ENCODE assay signal across 18 cellular contexts in the genomic region with DNA sequence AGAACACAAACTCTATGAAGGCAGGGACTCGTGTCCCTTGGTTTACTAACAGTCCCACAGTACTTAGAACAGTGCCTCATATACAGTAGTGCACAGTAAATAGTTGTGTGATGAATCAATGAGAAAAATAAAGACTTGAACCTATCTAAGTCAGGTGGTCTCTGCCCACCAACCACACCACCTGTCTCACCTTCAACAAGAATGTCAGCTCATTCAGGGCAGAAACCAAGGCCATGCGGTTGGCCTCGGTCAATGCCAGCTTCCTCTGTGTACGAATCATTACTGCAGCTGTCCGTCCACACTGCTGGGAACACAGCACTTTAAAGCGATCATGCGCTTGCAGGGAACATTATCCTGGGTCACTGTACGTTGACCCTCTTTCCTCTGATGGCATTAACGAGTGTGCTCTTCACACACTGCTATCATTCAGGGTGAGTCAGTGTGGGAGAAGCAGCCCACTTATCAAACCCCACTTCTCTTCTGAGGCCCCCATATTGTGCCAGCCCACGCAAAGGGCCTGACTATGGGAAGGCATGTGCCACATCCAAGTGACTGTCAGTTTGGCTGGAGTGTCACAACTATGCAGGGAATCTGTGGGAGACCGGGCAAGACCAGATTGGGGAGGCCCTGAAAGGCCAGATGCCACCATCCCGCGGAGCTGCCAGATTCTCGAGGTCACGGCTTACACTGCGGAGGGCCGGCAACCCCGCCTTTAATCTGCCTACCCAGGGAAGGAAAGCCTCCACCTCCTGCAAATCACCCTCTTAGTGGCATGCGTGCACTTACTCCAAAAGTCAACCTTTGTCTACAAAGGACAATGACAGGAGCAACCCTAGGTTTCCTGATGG. TPM values are rescaled to one million over a fixed set of nuclear protein-coding genes. Genes with fewer than 3 reads are reported as not detected.
DNase-seq lines count a peak whose midpoint lies in the region; ATAC-seq, FAIRE-seq and TF ChIP-seq lines count a peak whose summit lies in the region.
"Had no signal": no experiment of that assay in that cellular context is flagged by ENCODE, and none has a peak within 500 bp of the region (broad histone marks: within the 10 kb centered on the region; RNA-seq: fewer than 3 reads in every experiment).

No MANE protein-coding gene starts in this region.

- no peak overlapping the region for H4K8ac ChIP-seq in neuronal stem cell (ENCODE audit: low read depth, low read length)

- H3K4me1 ChIP-seq in PC-9 (replicated peaks; ENCODE audit: insufficient read depth): peaks cover 15% of the 10 kb centered on the region
- peaks cover 0 to 16% of the 10 kb centered on the region in 2 donors for H3K4me1 ChIP-seq in neuronal stem cell (ENCODE audit: control insufficient read depth in 2 of 2, insufficient read depth in 1 of 2, low read depth in 1 of 2, low read length in 2 of 2)

- no peak overlapping the region for H2BK12ac ChIP-seq in neuronal stem cell (ENCODE audit: low read length)

- H2BK120ac ChIP-seq in neuronal stem cell (ENCODE audit: low read depth, low read length): no peak overlapping the region

- H4K91ac ChIP-seq in neuronal stem cell (ENCODE audit: low read depth, low read length, poor library complexity): no peak overlapping the region

- ATAC-seq in Right ventricle myocardium superior (ENCODE audit: poor library complexity) (peak; percentile 73), HG02840 (IDR thresholded peaks at IDR 0.05; ENCODE audit: low FRiP score, unreplicated experiment) (no peak), GM21381 (IDR thresholded peaks at IDR 0.05; ENCODE audit: unreplicated experiment) (no peak)
- ATAC-seq: activated CD8-positive, alpha-beta T cell treated with anti-CD3 and anti-CD28 coated beads for 36 hours; activated T-cell treated with anti-CD3 and anti-CD28 coated beads, Interleukin-2, amount 50 U/mL, for 4 hours; naive thymus-derived CD4-positive, alpha-beta T cell had no signal

- H3K4me2 ChIP-seq in PC-9 (peak overlapping the region; percentile 30), neuronal stem cell (ENCODE audit: insufficient read depth, low read length, poor library complexity, severe bottlenecking) (no peak overlapping the region)

- CTCF ChIA-PET in PC-9 (lab: Charles Lee): no interaction called here

- H3K27ac ChIP-seq in PC-9 (peak overlapping the region; percentile 48), neuronal stem cell (replicated peaks; ENCODE audit: low read length) (no peak overlapping the region)

- H2BK15ac ChIP-seq in neuronal stem cell (ENCODE audit: low read length): no peak overlapping the region

- no CpG with 5 or more reads among the region's 19 CpGs for WGBS in neuronal stem cell (ENCODE audit: extremely low coverage in 2 of 2, insufficient read length in 2 of 2, insufficient replicate concordance in 1 of 2), 2 donors

- H3K23ac ChIP-seq in neuronal stem cell (ENCODE audit: low read depth, low read length, poor library complexity): no peak overlapping the region

- peaks cover 2% of the 10 kb centered on the region for H3K79me1 ChIP-seq in neuronal stem cell (ENCODE audit: low read depth, low read length)

- intact Hi-C loops in PC-9 (cut with micrococcal nuclease; ENCODE audit: unreplicated experiment) (no loop called here), Right ventricle myocardium superior (cut with DNase I) (no loop called here)

- H3K79me2 ChIP-seq in PC-9 (ENCODE audit: low read depth): no peaks in the 10 kb centered on the region

- H3K18ac ChIP-seq in neuronal stem cell (ENCODE audit: low read length): peak overlapping the region; percentile 67

- H2AK5ac ChIP-seq in neuronal stem cell (ENCODE audit: low read depth, low read length): no peak overlapping the region

- peak overlapping the region; percentile 3 for H3K9ac ChIP-seq in neuronal stem cell (ENCODE audit: low read depth, low read length, poor library complexity)

- H3K27me3 ChIP-seq in PC-9 (ENCODE audit: insufficient read depth, low read depth): no peaks in the 10 kb centered on the region
- H3K27me3 ChIP-seq in neuronal stem cell (ENCODE audit: control insufficient read depth in 3 of 3, insufficient read depth in 3 of 3, low read depth in 1 of 3, low read length in 3 of 3): no peaks in the 10 kb centered on the region
- H3K27me3 ChIP-seq in MG63: no peaks in the 10 kb centered on the region

- no peaks in the 10 kb centered on the region for H3K9me2 ChIP-seq in PC-9 (ENCODE audit: insufficient read depth)

- no peaks in the 10 kb centered on the region for H3K9me3 ChIP-seq in PC-9 (ENCODE audit: insufficient read depth, low read depth)
- H3K9me3 ChIP-seq in neuronal stem cell (replicated peaks in 1 of 2; ENCODE audit: control insufficient read depth in 2 of 2, insufficient read depth in 1 of 2, low read depth in 1 of 2, low read length in 2 of 2): no peaks in the 10 kb centered on the region
- no peaks in the 10 kb centered on the region for H3K9me3 ChIP-seq in MG63

- TF ChIP-seq CTCF in PC-9 (conservative IDR thresholded peaks at IDR 0.05): no peak

- peak overlapping the region; percentile 57 for H3K4ac ChIP-seq in neuronal stem cell (ENCODE audit: low read length)

- H3K36me3 ChIP-seq in PC-9 (ENCODE audit: low read depth) (no peaks in the 10 kb centered on the region), neuronal stem cell (replicated peaks in 1 of 2; ENCODE audit: control insufficient read depth in 2 of 2, insufficient read depth in 2 of 2, low read length in 2 of 2) (peaks cover 0 to 2% of the 10 kb centered on the region in 2 donors), MG63 (no peaks in the 10 kb centered on the region)

- BruUV-seq in PC-9 (replicated peaks; lab: Mats Ljungman, UMichigan): no TSS peak

- H3K4me3 ChIP-seq in PC-9: no peak overlapping the region
- H3K4me3 ChIP-seq in neuronal stem cell (ENCODE audit: low read length in 2 of 2): no peak overlapping the region
- H3K4me3 ChIP-seq in MG63: no peak overlapping the region

- H3F3A ChIP-seq in PC-9 (ENCODE audit: insufficient read depth, low read depth): no peaks in the 10 kb centered on the region

- POLR2A ChIA-PET in PC-9 (lab: Charles Lee; ENCODE audit: unreplicated experiment): no interaction called here

- no peak for TF ChIP-seq POLR2A in GM12891 (IDR thresholded peaks at IDR 0.05; ENCODE audit: low read depth, low read length)

- peak overlapping the region; percentile 56 for H3K14ac ChIP-seq in neuronal stem cell (ENCODE audit: low read length)

- peak; percentile 48 for FAIRE-seq in GM12891 (lab: Jason Lieb, UNC)

- no peaks in the 10 kb centered on the region for H4K20me1 ChIP-seq in PC-9 (ENCODE audit: insufficient read depth)

- no peak overlapping the region for H2BK5ac ChIP-seq in neuronal stem cell (ENCODE audit: low read length)

- no peak for DNase-seq in GM12891 (ENCODE audit: insufficient read length, low spot score)
- DNase-seq in PC-9: peak; percentile 23 to 72
- DNase-seq in Right ventricle myocardium superior: peak; percentile 51
- DNase-seq in neuronal stem cell (ENCODE audit: low spot score): no peak
- DNase-seq in ecto neural progenitor cell (ENCODE audit: low spot score): no peak
- DNase-seq in MG63: no peak
- DNase-seq: activated B cell treated with CpG ODN at 0.5 μM for 24 hours; activated CD8-positive, alpha-beta T cell treated with anti-CD3 and anti-CD28 coated beads for 36 hours; activated T-cell treated with anti-CD3 and anti-CD28 coated beads, Interleukin-2, amount 50 U/mL, for 4 hours; cortex of kidney; GF-D8; MM.1S; naive thymus-derived CD4-positive, alpha-beta T cell; NCI-H1694 treated with DMSO at 0.1 percent for 48 hours; SIG-M5; trophoblast cell had no signal

- H2AFZ ChIP-seq in PC-9 (no peak overlapping the region), neuronal stem cell (ENCODE audit: low read length) (no peak overlapping the region)

TF ChIP-seq in GM12891, 5 proteins besides CTCF, POLR2A, EP300 and RAD21:
- no peak for TF ChIP-seq PAX5 (IDR thresholded peaks at IDR 0.05; ENCODE audit: insufficient read depth, low read length, severe bottlenecking)
- no peak for TF ChIP-seq POU2F2 (IDR thresholded peaks at IDR 0.05; ENCODE audit: low read depth, low read length)
- TF ChIP-seq TAF1 (IDR thresholded peaks at IDR 0.05; ENCODE audit: low read depth, low read length): no peak

RNA-seq across cellular contexts. Expression of gene LARGE1, which starts 36.1 kb away (rescaled TPM):
- 10.1 TPM for polyA plus RNA-seq in GM12891 (2012; ENCODE audit: low read depth, missing spikeins)
- total RNA-seq in PC-9 (2021) (12.5 and 18.3 TPM in 2 replicates), Right ventricle myocardium superior (140 TPM)
- 13.0 TPM for polyA plus RNA-seq in neuronal stem cell (2013, experiment 1 of 2)
- 12.8 TPM for polyA plus RNA-seq in neuronal stem cell (2013, experiment 2 of 2)
- total RNA-seq in MG63 (2014; rRNA removed; shearing (Covaris generic); ENCODE audit: low replicate concordance): 1.0 and 4.1 TPM in 2 replicates
- polyA plus RNA-seq: naive thymus-derived CD4-positive, alpha-beta T cell had no signal

Comparison
In these comparisons a context has a peak if more than half of its experiments do, and no peak if none do; other contexts are left out.
1. DNase-seq: peak in PC-9 (2 of 2) and Right ventricle myocardium superior (single experiment); none in GM12891 (single experiment), neuronal stem cell (single experiment), ecto neural progenitor cell (single experiment) and MG63 (single experiment).